ENCODE assay signal across 1 cellular context in genomic region chr10:31942892-31943291, GRCh38.
TF ChIP-seq lines count a peak whose summit lies in the region.

No MANE protein-coding gene starts in this region.

TF ChIP-seq in A549, 52 proteins besides CTCF, POLR2A, EP300 and RAD21 (continued from another document):
- TF ChIP-seq ZFP36 (IDR thresholded peaks at IDR 0.05; ENCODE audit: borderline replicate concordance, partially characterized antibody) (no peak), MAZ (IDR thresholded peaks at IDR 0.05; ENCODE audit: borderline replicate concordance, low read depth, low read length) (no peak), ZC3H11A (IDR thresholded peaks at IDR 0.05) (no peak), ESRRA (IDR thresholded peaks at IDR 0.05; ENCODE audit: borderline replicate concordance, low read length) (no peak), MAX (IDR thresholded peaks at IDR 0.05) (peak; percentile 37; the same call in 1 of the 2 replicates), NPAS2 (CRISPR knock-in tag; IDR thresholded peaks at IDR 0.05; ENCODE audit: borderline replicate concordance) (no peak), BCL3 (IDR thresholded peaks at IDR 0.05) (peak; percentile 52; the same call in 1 of the 3 replicates), ZSCAN20 (CRISPR knock-in tag; IDR thresholded peaks at IDR 0.05) (no peak), HES2 (IDR thresholded peaks at IDR 0.05) (no peak), PBX3 (IDR thresholded peaks at IDR 0.05) (no peak), RFX5 (IDR thresholded peaks at IDR 0.05) (no peak), ELK1 (IDR thresholded peaks at IDR 0.05; ENCODE audit: low read depth, low read length) (no peak), HEYL (CRISPR knock-in tag; IDR thresholded peaks at IDR 0.05) (no peak), REST (IDR thresholded peaks at IDR 0.05) (no peak), CBX2 (IDR thresholded peaks at IDR 0.05; ENCODE audit: borderline replicate concordance, low read depth) (no peak), POLR2AphosphoS2 (conservative IDR thresholded peaks at IDR 0.05; ENCODE audit: low read length) (no peak), RARB (CRISPR knock-in tag; IDR thresholded peaks at IDR 0.05) (no peak), NR3C1 (IDR thresholded peaks at IDR 0.05) (no peak), CEBPB (IDR thresholded peaks at IDR 0.05) (peak; percentile 38 to 63), CHD2 (IDR thresholded peaks at IDR 0.05; ENCODE audit: low read length, partially characterized antibody) (no peak), JUN (IDR thresholded peaks at IDR 0.05) (peak; percentile 73 to 75; a peak in 3 of 5 replicates), HMGXB4 (CRISPR knock-in tag; IDR thresholded peaks at IDR 0.05; ENCODE audit: borderline replicate concordance) (no peak), JUNB (IDR thresholded peaks at IDR 0.05) (peak; percentile 88), FOSL2 (IDR thresholded peaks at IDR 0.05) (peak; percentile 75), FOSL2 (CRISPR knock-in tag; IDR thresholded peaks at IDR 0.05) (peak; percentile 61), USF2 (IDR thresholded peaks at IDR 0.05) (no peak), HDAC2 (IDR thresholded peaks at IDR 0.05) (no peak), GATA3 (IDR thresholded peaks at IDR 0.05; ENCODE audit: borderline replicate concordance) (peak; percentile 81), RNF2 (IDR thresholded peaks at IDR 0.05; ENCODE audit: borderline replicate concordance, low read depth) (no peak), EHMT2 (IDR thresholded peaks at IDR 0.05; ENCODE audit: low read depth) (no peak), NFE2L2 (conservative IDR thresholded peaks at IDR 0.05; ENCODE audit: low read length) (no peak), KDM5A (IDR thresholded peaks at IDR 0.05) (no peak)
